Comparison of ENCODE assay signal across 8 cellular contexts in genomic region chr11:64996710-64997380, GRCh38. TPM values are rescaled to one million over a fixed set of nuclear protein-coding genes. Genes with fewer than 3 reads are reported as not detected.
DNase-seq lines count a peak whose midpoint lies in the region; ATAC-seq and TF ChIP-seq lines count a peak whose summit lies in the region.

A gene with protein sequence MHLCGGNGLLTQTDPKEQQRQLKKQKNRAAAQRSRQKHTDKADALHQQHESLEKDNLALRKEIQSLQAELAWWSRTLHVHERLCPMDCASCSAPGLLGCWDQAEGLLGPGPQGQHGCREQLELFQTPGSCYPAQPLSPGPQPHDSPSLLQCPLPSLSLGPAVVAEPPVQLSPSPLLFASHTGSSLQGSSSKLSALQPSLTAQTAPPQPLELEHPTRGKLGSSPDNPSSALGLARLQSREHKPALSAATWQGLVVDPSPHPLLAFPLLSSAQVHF (minus strand): TSS chr11:64996971. CDS start chr11:64996914, 57 bp downstream.

- peak within 1 kb of the TSS; percentile 50 for H3K4me2 ChIP-seq in Loucy (ENCODE audit: low read depth, low read length, poor library complexity, severe bottlenecking)

- H4K20me1 ChIP-seq in Loucy (ENCODE audit: insufficient read depth, low read length, poor library complexity, severe bottlenecking), result no peaks in the 10 kb centered on the region

- no peak within 1 kb of the TSS for H2AFZ ChIP-seq in Loucy (ENCODE audit: low read length)

- no peaks in the 10 kb centered on the region for H3K9me2 ChIP-seq in Loucy (replicated peaks; ENCODE audit: low read depth, low read length)

- H3K27me3 ChIP-seq in Loucy (ENCODE audit: insufficient read depth, low read length, poor library complexity, severe bottlenecking), result no peaks in the 10 kb centered on the region

- DNase-seq in EL (peak; percentile 93), SKM-1 (lab: John Stamatoyannopoulos, UW; ENCODE audit: unreplicated experiment) (peak; percentile 24), mucosa of descending colon (peak; percentile 87 to 92 (median 87)), ureter (ENCODE audit: low spot score) (peak; percentile 85)
- no peak for DNase-seq in activated effector memory CD4-positive, alpha-beta T cell treated with Interleukin-2 at 50 U/mL for 16 hours

- TF ChIP-seq CTCF in Loucy (conservative IDR thresholded peaks at IDR 0.05; ENCODE audit: low read length) (peak; percentile 53), mucosa of descending colon (IDR thresholded peaks at IDR 0.05) (peak; percentile 22)

- H3K9me3 ChIP-seq in Loucy (ENCODE audit: insufficient read depth, low read depth, low read length), result no peaks in the 10 kb centered on the region
- H3K9me3 ChIP-seq in mucosa of descending colon, result no peaks in the 10 kb centered on the region

- no peaks in the 10 kb centered on the region for H3K79me2 ChIP-seq in Loucy (ENCODE audit: insufficient read depth, low read length)

- H3F3A ChIP-seq in Loucy (ENCODE audit: low read depth), result no peaks in the 10 kb centered on the region

- H3K4me1 ChIP-seq in Loucy (ENCODE audit: insufficient read depth, low read length, poor library complexity, severe bottlenecking) (peaks cover 3% of the 10 kb centered on the region), mucosa of descending colon (ENCODE audit: low read depth) (peaks cover 33% of the 10 kb centered on the region)

- H3K9ac ChIP-seq in Loucy (ENCODE audit: low read depth, low read length, poor library complexity, severe bottlenecking), result no peak within 1 kb of the TSS

- H3K36me3 ChIP-seq in Loucy (ENCODE audit: insufficient read depth, low read length) (no peaks in the 10 kb centered on the region), mucosa of descending colon (ENCODE audit: low read depth) (no peaks in the 10 kb centered on the region)

- peak; percentile 57 for ATAC-seq in esophagus mucosa
- peak; percentile 80 for ATAC-seq in mucosa of descending colon
- ATAC-seq in GM21390 (IDR thresholded peaks at IDR 0.05; ENCODE audit: unreplicated experiment), result no peak

- intact Hi-C loops in mucosa of descending colon (cut with DNase I, micrococcal nuclease), result no loop called here

- H3K4me3 ChIP-seq in Loucy (ENCODE audit: low read length, poor library complexity, severe bottlenecking) (peak within 1 kb of the TSS; percentile 41), mucosa of descending colon (peak within 1 kb of the TSS; percentile 19)

RNA-seq across cellular contexts. Expression of the gene that starts here (rescaled TPM):
- total RNA-seq in esophagus mucosa, result not detected
- total RNA-seq in mucosa of descending colon, result 10 to 100 TPM; 12.7 to 25.3 (median 18.0) TPM
- 4.6 TPM for total RNA-seq in ureter

Comparison
In these comparisons a context has a peak if more than half of its experiments do, and no peak if none do; other contexts are left out.
1. Peak in ATAC-seq in esophagus mucosa; RNA of the gene not detected or under 1 TPM.